ENCODE assay signal across 14 cellular contexts in the genomic region with DNA sequence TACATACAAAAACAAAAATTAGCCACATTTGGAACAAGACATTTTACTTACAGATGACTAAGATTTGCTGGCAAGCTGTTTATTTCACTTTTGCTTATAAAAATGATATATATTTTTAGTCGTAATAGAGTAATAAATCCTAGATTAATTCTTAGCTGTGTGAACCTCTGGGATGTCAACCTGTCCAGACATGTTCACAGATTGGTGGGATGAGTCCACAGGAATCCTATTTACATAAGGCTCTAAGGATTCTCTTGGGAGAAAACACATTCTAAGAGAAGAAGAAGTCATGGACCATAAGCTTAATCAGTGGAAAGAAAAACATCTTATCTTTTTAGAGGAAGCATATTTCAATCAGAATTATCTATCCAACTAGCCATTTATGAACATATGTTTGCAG.
DNase-seq lines count a peak whose midpoint lies in the region; ATAC-seq, FAIRE-seq and TF ChIP-seq lines count a peak whose summit lies in the region.
"Had no signal": no experiment of that assay in that cellular context is flagged by ENCODE, and none has a peak within 500 bp of the region (broad histone marks: within the 10 kb centered on the region; RNA-seq: fewer than 3 reads in every experiment).

No MANE protein-coding gene starts in this region.

- DNase-seq in MCF 10A (ENCODE audit: unreplicated experiment) (peak; percentile 23), breast epithelium (ENCODE audit: low spot score in 2 of 2) (no peak), bronchial epithelial cell (ENCODE audit: low read depth) (peak; percentile 80), foreskin keratinocyte (peak; percentile 42 to 58), transverse colon (no peak), lower leg skin (ENCODE audit: low spot score in 2 of 2) (no peak), NCI-H774 (lab: John Stamatoyannopoulos, UW) (no peak)
- DNase-seq: ACHN; Calu3; CD4-positive, CD25-positive, alpha-beta regulatory T cell; DMS 273 treated with DMSO at 0.1 percent for 48 hours; H7 had no signal

- H3K36me3 Mint-ChIP-seq in MCF 10A (ENCODE audit: insufficient read depth, unreplicated experiment) = no peaks in the 10 kb centered on the region
- H3K36me3 Mint-ChIP-seq: CD4-positive, CD25-positive, alpha-beta regulatory T cell had no signal

- intact Hi-C loops in MCF 10A (cut with micrococcal nuclease) (no loop called here), breast epithelium (cut with DNase I; ENCODE audit: low total_unique reads) (no loop called here), transverse colon (cut with DNase I; ENCODE audit: low total_unique reads) (no loop called here), lower leg skin (cut with DNase I; ENCODE audit: low total_unique reads) (loop anchor here (5.0 kb wide), 1 partner anchor 720 kb away; no protein-coding TSS in a partner anchor)

- TF ChIP-seq CTCF in MCF 10A (IDR thresholded peaks at IDR 0.05; ENCODE audit: unreplicated experiment) = no peak
- TF ChIP-seq CTCF in breast epithelium (IDR thresholded peaks at IDR 0.05) = no peak
- no peak for TF ChIP-seq CTCF in bronchial epithelial cell (IDR thresholded peaks at IDR 0.05; ENCODE audit: insufficient read depth, low read length, severe bottlenecking)
- TF ChIP-seq CTCF in foreskin keratinocyte (conservative IDR thresholded peaks at IDR 0.05) = no peak
- TF ChIP-seq CTCF in transverse colon (IDR thresholded peaks at IDR 0.05) = no peak
- TF ChIP-seq CTCF in lower leg skin (IDR thresholded peaks at IDR 0.05) = no peak

- BruUV-seq in MCF 10A (replicated peaks; lab: Mats Ljungman, UMichigan) = no TSS peak

- H3K4me1 ChIP-seq in breast epithelium (no peaks in the 10 kb centered on the region), foreskin keratinocyte (no peaks in the 10 kb centered on the region), transverse colon (no peaks in the 10 kb centered on the region)
- H3K4me1 ChIP-seq: BLaER1 treated with 17β-estradiol and CSF1 and Interleukin-3, amounts not matched to agents 10 nM and 100 nM had no signal

- peak; percentile 84 for ATAC-seq in foreskin keratinocyte
- ATAC-seq: GM23338 had no signal

- CTCF ChIA-PET in MCF 10A (lab: Yijun Ruan, JAX) = no interaction called here

- no peak overlapping the region for H3K4me3 Mint-ChIP-seq in MCF 10A (ENCODE audit: unreplicated experiment)
- H3K4me3 Mint-ChIP-seq: CD4-positive, CD25-positive, alpha-beta regulatory T cell; GM23338 had no signal

- H3K4me1 Mint-ChIP-seq in MCF 10A (ENCODE audit: insufficient read depth, unreplicated experiment) = peaks cover 4% of the 10 kb centered on the region
- H3K4me1 Mint-ChIP-seq: CD4-positive, CD25-positive, alpha-beta regulatory T cell; GM23338 had no signal

- no peaks in the 10 kb centered on the region for H3K9me3 Mint-ChIP-seq in MCF 10A (ENCODE audit: unreplicated experiment)
- H3K9me3 Mint-ChIP-seq: GM23338 had no signal

- H3K9me3 ChIP-seq in breast epithelium (no peaks in the 10 kb centered on the region), transverse colon (no peaks in the 10 kb centered on the region)
- H3K9me3 ChIP-seq: BLaER1 treated with 17β-estradiol and CSF1 and Interleukin-3, amounts not matched to agents 10 nM and 100 nM had no signal

- TF ChIP-seq POLR2A in breast epithelium (IDR thresholded peaks at IDR 0.05) (no peak), transverse colon (IDR thresholded peaks at IDR 0.05) (no peak), lower leg skin (IDR thresholded peaks at IDR 0.05) (no peak)

- no peak for FAIRE-seq in bronchial epithelial cell (lab: Jason Lieb, UNC)

- 53 to 60% methylated on average over 1 of the region's 1 CpG for WGBS in transverse colon (ENCODE audit: low coverage in 1 of 2), 2 donors
- 30 to 45% methylated on average over 1 of the region's 1 CpG for WGBS in lower leg skin, 2 donors

- POLR2A ChIA-PET in MCF 10A (lab: Yijun Ruan, JAX) = interaction anchor here (0.5 to 0.7 kb wide), 2 partner anchors 12 to 64 kb away, joined by 3 to 5 read pairs; no protein-coding TSS in a partner anchor

- in situ Hi-C loops in transverse colon (cut with MboI; ENCODE audit: low pct_ligation_motif_present in 1 of 4, low pct_unique_long_range_greater_than_20kb in 1 of 4, low sequenced_read_pairs in 3 of 4) = no loop called here

- H3K36me3 ChIP-seq in breast epithelium (no peaks in the 10 kb centered on the region), bronchial epithelial cell (ENCODE audit: control insufficient read depth, insufficient read depth, low read length) (no peaks in the 10 kb centered on the region), transverse colon (no peaks in the 10 kb centered on the region)
- H3K36me3 ChIP-seq: BLaER1 treated with 17β-estradiol and CSF1 and Interleukin-3, amounts not matched to agents 10 nM and 100 nM had no signal

- TF ChIP-seq EP300 in transverse colon (IDR thresholded peaks at IDR 0.05; ENCODE audit: low read depth) = no peak

- no peaks in the 10 kb centered on the region for H3K27me3 ChIP-seq in breast epithelium
- H3K27me3 ChIP-seq in bronchial epithelial cell (ENCODE audit: control insufficient read depth, insufficient read depth, low read length) = no peaks in the 10 kb centered on the region
- no peaks in the 10 kb centered on the region for H3K27me3 ChIP-seq in foreskin keratinocyte
- no peaks in the 10 kb centered on the region for H3K27me3 ChIP-seq in transverse colon
- H3K27me3 ChIP-seq: BLaER1 treated with 17β-estradiol and CSF1 and Interleukin-3, amounts not matched to agents 10 nM and 100 nM had no signal

- H3K27ac Mint-ChIP-seq in MCF 10A (ENCODE audit: low read depth, unreplicated experiment) = peak overlapping the region; percentile 49
- H3K27ac Mint-ChIP-seq: CD4-positive, CD25-positive, alpha-beta regulatory T cell; GM23338 had no signal

- no peak overlapping the region for H3K27ac ChIP-seq in breast epithelium
- H3K27ac ChIP-seq in foreskin keratinocyte = no peak overlapping the region
- no peak overlapping the region for H3K27ac ChIP-seq in transverse colon
- H3K27ac ChIP-seq: BLaER1 treated with 17β-estradiol and CSF1 and Interleukin-3, amounts not matched to agents 10 nM and 100 nM had no signal

- no peaks in the 10 kb centered on the region for H3K27me3 Mint-ChIP-seq in MCF 10A (ENCODE audit: insufficient read depth, unreplicated experiment)
- H3K27me3 Mint-ChIP-seq: CD4-positive, CD25-positive, alpha-beta regulatory T cell had no signal

- H3K4me3 ChIP-seq in breast epithelium (no peak overlapping the region), bronchial epithelial cell (ENCODE audit: low read depth, low read length) (no peak overlapping the region), transverse colon (no peak overlapping the region), lower leg skin (ENCODE audit: low read depth, poor library complexity, severe bottlenecking) (no peak overlapping the region)
- H3K4me3 ChIP-seq: BLaER1 treated with 17β-estradiol and CSF1 and Interleukin-3, amounts not matched to agents 10 nM and 100 nM; GM23338 had no signal

Comparison
In these comparisons a context has a peak if more than half of its experiments do, and no peak if none do; other contexts are left out.
1. DNase-seq: peak in MCF 10A (single experiment), bronchial epithelial cell (single experiment) and foreskin keratinocyte (2 of 2); none in breast epithelium (0 of 2), transverse colon (single experiment), lower leg skin (0 of 2) and NCI-H774 (single experiment).